Comparison of ENCODE assay signal across 30 cellular contexts in the genomic region with DNA sequence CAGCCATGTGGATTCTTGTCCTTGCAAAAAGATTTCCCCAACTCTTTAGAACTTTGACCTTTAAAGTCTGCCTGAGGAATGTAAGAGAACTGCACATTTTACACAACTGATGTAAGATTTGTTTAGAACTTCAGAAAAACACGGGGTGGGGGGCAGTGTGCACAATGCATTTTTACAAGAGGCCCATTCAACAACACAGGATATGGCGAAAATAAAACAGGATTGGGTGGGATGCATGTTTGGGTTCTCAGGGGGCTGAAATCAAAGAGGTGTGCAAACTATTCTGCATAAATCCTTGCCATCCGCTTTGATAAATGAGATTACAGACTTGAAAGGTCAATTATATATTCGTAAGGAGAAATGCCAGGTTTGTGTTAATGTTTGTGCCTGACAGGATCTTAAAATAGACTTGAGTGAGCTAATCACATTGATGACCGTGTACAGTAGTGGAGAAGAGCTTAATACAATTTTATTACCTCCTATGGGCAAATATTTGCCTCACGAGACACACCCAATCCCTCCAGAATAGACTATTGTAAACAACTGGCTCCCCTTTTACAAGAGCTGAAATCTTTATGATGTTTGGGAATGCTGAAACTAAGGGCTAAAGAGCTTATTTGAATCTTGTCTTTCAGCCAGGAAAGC.
DNase-seq lines count a peak whose midpoint lies in the region; ATAC-seq and TF ChIP-seq lines count a peak whose summit lies in the region.
"Had no signal": no experiment of that assay in that cellular context is flagged by ENCODE, and none has a peak within 500 bp of the region (broad histone marks: within the 10 kb centered on the region; RNA-seq: fewer than 3 reads in every experiment).

No MANE protein-coding gene starts in this region.

- H3K4me3 ChIP-seq in left ventricle myocardium inferior (no peak overlapping the region), SJSA1 (no peak overlapping the region), hepatocyte (no peak overlapping the region)
- H3K4me3 ChIP-seq: BLaER1, K562, SJCRH30, skin epidermis, stomach, tibial artery had no signal

- ATAC-seq in left cardiac atrium = no peak
- ATAC-seq in HG03469 (IDR thresholded peaks at IDR 0.05; ENCODE audit: unreplicated experiment) = no peak
- ATAC-seq: activated naive CD4-positive, alpha-beta T cell treated with anti-CD3 and anti-CD28 coated beads, Interleukin-2, amount 50 U/mL, for 72 hours; HCT116; K562; left lobe of liver; naive thymus-derived CD8-positive, alpha-beta T cell had no signal

- H2AFZ ChIP-seq in hepatocyte = no peak overlapping the region

- H4K20me1 ChIP-seq in hepatocyte (ENCODE audit: insufficient read depth, poor library complexity, severe bottlenecking) = no peaks in the 10 kb centered on the region
- H4K20me1 ChIP-seq: BLaER1 had no signal

- WGBS in hepatocyte (ENCODE audit: low lambda C conversion rate, missing lambda C conversion rate) = 32% methylated on average over 6 of the region's 6 CpGs

- no peaks in the 10 kb centered on the region for H3K9me3 ChIP-seq in left ventricle myocardium inferior (replicated peaks)
- no peaks in the 10 kb centered on the region for H3K9me3 ChIP-seq in SJSA1 (replicated peaks)
- H3K9me3 ChIP-seq in hepatocyte (ENCODE audit: low read depth) = no peaks in the 10 kb centered on the region
- H3K9me3 ChIP-seq: SJCRH30, stomach, tibial artery had no signal

- H3K27ac ChIP-seq in left ventricle myocardium inferior (replicated peaks) = peak overlapping the region; percentile 21
- H3K27ac ChIP-seq in SJSA1 = peak overlapping the region; percentile 48
- peak overlapping the region; percentile 74 for H3K27ac ChIP-seq in hepatocyte
- H3K27ac ChIP-seq: BLaER1, SJCRH30, stomach, tibial artery had no signal

- no peaks in the 10 kb centered on the region for H3K9me2 ChIP-seq in hepatocyte (replicated peaks; ENCODE audit: insufficient read depth)

- no peaks in the 10 kb centered on the region for H3K36me3 ChIP-seq in left ventricle myocardium inferior
- no peaks in the 10 kb centered on the region for H3K36me3 ChIP-seq in SJSA1
- no peaks in the 10 kb centered on the region for H3K36me3 ChIP-seq in hepatocyte (replicated peaks; ENCODE audit: insufficient read depth, low read depth)
- H3K36me3 ChIP-seq: BLaER1, SJCRH30, stomach, tibial artery had no signal

- peak overlapping the region; percentile 59 for H3K4me2 ChIP-seq in hepatocyte
- H3K4me2 ChIP-seq: BLaER1 had no signal

- no peaks in the 10 kb centered on the region for H3K27me3 ChIP-seq in left ventricle myocardium inferior (ENCODE audit: low read depth)
- H3K27me3 ChIP-seq in SJSA1 (replicated peaks) = no peaks in the 10 kb centered on the region
- no peaks in the 10 kb centered on the region for H3K27me3 ChIP-seq in hepatocyte
- H3K27me3 ChIP-seq: BLaER1, SJCRH30 had no signal

- DNase-seq in left ventricle myocardium inferior (no peak), left cardiac atrium (no peak), SJSA1 (ENCODE audit: low read depth in 1 of 2, low spot score in 2 of 2) (peak in 1 of 2 experiments; percentile 27), hepatocyte (ENCODE audit: low spot score) (peak; percentile 27), AML-193 (lab: John Stamatoyannopoulos, UW) (no peak), germinal center (ENCODE audit: low spot score) (no peak)
- no peak for DNase-seq in effector CD8-positive, alpha-beta T cell (lab: John Stamatoyannopoulos, UW)
- DNase-seq: ACHN; activated CD4-positive, alpha-beta memory T cell treated with anti-CD3 and anti-CD28 coated beads, Interleukin-2, amount 10 ng/mL, durations not matched to agents 7 days and 5 days; activated CD4-positive, alpha-beta T cell treated with anti-CD3 and anti-CD28 coated beads for 1 hour; effector memory CD4-positive, alpha-beta T cell; foreskin fibroblast; hippocampal formation; immature natural killer cell; mesendoderm; naive thymus-derived CD8-positive, alpha-beta T cell; NCI-H1436; NCI-H510A; SJCRH30; stimulated activated CD4-positive, alpha-beta T cell treated with anti-CD3 and anti-CD28 coated beads, Interleukin-1b, Interleukin-23, amount 100 ng/mL, for 48 hours; stimulated activated CD8-positive, alpha-beta memory T cell treated with anti-CD3 and anti-CD28 coated beads, Interleukin-4, amount 100 ng/mL, for 48 hours; stomach; tibial artery had no signal

- no peaks in the 10 kb centered on the region for H3K79me2 ChIP-seq in hepatocyte

- intact Hi-C loops in left ventricle myocardium inferior (cut with micrococcal nuclease) (no loop called here), left cardiac atrium (cut with DNase I) (no loop called here)

- H3K4me1 ChIP-seq in left ventricle myocardium inferior (peaks cover 53% of the 10 kb centered on the region), SJSA1 (replicated peaks) (peaks cover 59% of the 10 kb centered on the region), hepatocyte (ENCODE audit: insufficient read depth) (peaks cover 44% of the 10 kb centered on the region)
- H3K4me1 ChIP-seq: tibial artery had no signal

- no peak for TF ChIP-seq CTCF in left ventricle myocardium inferior (IDR thresholded peaks at IDR 0.05; ENCODE audit: borderline replicate concordance)
- TF ChIP-seq CTCF in hepatocyte (IDR thresholded peaks at IDR 0.05; ENCODE audit: poor library complexity) = no peak

Comparison
In these comparisons a context has a peak if more than half of its experiments do, and no peak if none do; other contexts are left out.
1. H3K27ac ChIP-seq: peak in every context shown above with its lines; median percentile 74 in hepatocyte; 48 in SJSA1; 21 in left ventricle myocardium inferior.